In genomic region chr15:67884514-67885225, GRCh38 we compare ENCODE assay signal across 1 cellular context.
A peak's percentile ranks its signal among the peaks of the same experiment; 100 is the strongest.
TF ChIP-seq lines count a peak whose summit lies in the region.

No MANE protein-coding gene starts in this region.

TF ChIP-seq in HEK293, 187 proteins besides CTCF, POLR2A, EP300 and RAD21 (continued from another document and continues in another):
- TF ChIP-seq ZNF518A (tag by site-specific recombination; conservative IDR thresholded peaks at IDR 0.05; ENCODE audit: low read depth) (no peak), ZBTB10 (tag by site-specific recombination; IDR thresholded peaks at IDR 0.05) (peak; percentile 44; the same call in 1 of the 2 replicates), ZNF146 (tag by site-specific recombination; IDR thresholded peaks at IDR 0.05) (no peak), SP3 (tag by site-specific recombination; IDR thresholded peaks at IDR 0.05) (peak; percentile 51), ZNF335 (tag by site-specific recombination; conservative IDR thresholded peaks at IDR 0.05) (peak; percentile 70), KLF8 (tag by site-specific recombination; IDR thresholded peaks at IDR 0.05) (peak; percentile 40; the same call in 1 of the 2 replicates), ZNF837 (tag by site-specific recombination; IDR thresholded peaks at IDR 0.05) (no peak), ZNF76 (tag by site-specific recombination; IDR thresholded peaks at IDR 0.05; ENCODE audit: borderline replicate concordance, low read depth) (peak; percentile 91), ZNF138 (tag by site-specific recombination; IDR thresholded peaks at IDR 0.05; ENCODE audit: borderline replicate concordance) (no peak), ZNF549 (tag by site-specific recombination; IDR thresholded peaks at IDR 0.05) (no peak), ZNF10 (tag by site-specific recombination; IDR thresholded peaks at IDR 0.05) (0 out of 2 replicates have a peak, but pooled peaks have one; percentile 26), ZNF221 (tag by site-specific recombination; IDR thresholded peaks at IDR 0.05; ENCODE audit: borderline replicate concordance) (0 out of 2 replicates have a peak, but pooled peaks have one; percentile 34), ZSCAN5A (tag by site-specific recombination; IDR thresholded peaks at IDR 0.05) (0 out of 2 replicates have a peak, but pooled peaks have one; percentile 47), ZIC2 (tag by site-specific recombination; IDR thresholded peaks at IDR 0.05) (peak; percentile 83), SP7 (tag by site-specific recombination; IDR thresholded peaks at IDR 0.05) (0 out of 2 replicates have a peak, but pooled peaks have one; percentile 57), ZBTB48 (tag by site-specific recombination; IDR thresholded peaks at IDR 0.05) (peak; percentile 56; the same call in 1 of the 2 replicates), ZBTB20 (tag by site-specific recombination; IDR thresholded peaks at IDR 0.05) (peak; percentile 43; the same call in 1 of the 2 replicates), ZBTB8A (tag by site-specific recombination; IDR thresholded peaks at IDR 0.05) (peak; percentile 76), ZNF692 (tag by site-specific recombination; IDR thresholded peaks at IDR 0.05) (peak; percentile 90), EGR2 (tag by site-specific recombination; IDR thresholded peaks at IDR 0.05; ENCODE audit: low read depth) (peak; percentile 90), ZEB2 (tag by site-specific recombination; IDR thresholded peaks at IDR 0.05) (peak; percentile 73), ZNF660 (tag by site-specific recombination; IDR thresholded peaks at IDR 0.05) (peak; percentile 42; the same call in 1 of the 2 replicates), ZFHX2 (tag by site-specific recombination; conservative IDR thresholded peaks at IDR 0.05) (peak; percentile 95), GLI4 (tag by site-specific recombination; IDR thresholded peaks at IDR 0.05) (no peak), GLIS2 (tag by site-specific recombination; IDR thresholded peaks at IDR 0.05) (peak; percentile 69)
- TF ChIP-seq, protein P1, sequence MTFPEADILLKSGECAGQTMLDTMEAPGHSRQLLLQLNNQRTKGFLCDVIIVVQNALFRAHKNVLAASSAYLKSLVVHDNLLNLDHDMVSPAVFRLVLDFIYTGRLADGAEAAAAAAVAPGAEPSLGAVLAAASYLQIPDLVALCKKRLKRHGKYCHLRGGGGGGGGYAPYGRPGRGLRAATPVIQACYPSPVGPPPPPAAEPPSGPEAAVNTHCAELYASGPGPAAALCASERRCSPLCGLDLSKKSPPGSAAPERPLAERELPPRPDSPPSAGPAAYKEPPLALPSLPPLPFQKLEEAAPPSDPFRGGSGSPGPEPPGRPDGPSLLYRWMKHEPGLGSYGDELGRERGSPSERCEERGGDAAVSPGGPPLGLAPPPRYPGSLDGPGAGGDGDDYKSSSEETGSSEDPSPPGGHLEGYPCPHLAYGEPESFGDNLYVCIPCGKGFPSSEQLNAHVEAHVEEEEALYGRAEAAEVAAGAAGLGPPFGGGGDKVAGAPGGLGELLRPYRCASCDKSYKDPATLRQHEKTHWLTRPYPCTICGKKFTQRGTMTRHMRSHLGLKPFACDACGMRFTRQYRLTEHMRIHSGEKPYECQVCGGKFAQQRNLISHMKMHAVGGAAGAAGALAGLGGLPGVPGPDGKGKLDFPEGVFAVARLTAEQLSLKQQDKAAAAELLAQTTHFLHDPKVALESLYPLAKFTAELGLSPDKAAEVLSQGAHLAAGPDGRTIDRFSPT (tag by site-specific recombination; IDR thresholded peaks at IDR 0.05), result peak; percentile 79
- TF ChIP-seq, protein P2, sequence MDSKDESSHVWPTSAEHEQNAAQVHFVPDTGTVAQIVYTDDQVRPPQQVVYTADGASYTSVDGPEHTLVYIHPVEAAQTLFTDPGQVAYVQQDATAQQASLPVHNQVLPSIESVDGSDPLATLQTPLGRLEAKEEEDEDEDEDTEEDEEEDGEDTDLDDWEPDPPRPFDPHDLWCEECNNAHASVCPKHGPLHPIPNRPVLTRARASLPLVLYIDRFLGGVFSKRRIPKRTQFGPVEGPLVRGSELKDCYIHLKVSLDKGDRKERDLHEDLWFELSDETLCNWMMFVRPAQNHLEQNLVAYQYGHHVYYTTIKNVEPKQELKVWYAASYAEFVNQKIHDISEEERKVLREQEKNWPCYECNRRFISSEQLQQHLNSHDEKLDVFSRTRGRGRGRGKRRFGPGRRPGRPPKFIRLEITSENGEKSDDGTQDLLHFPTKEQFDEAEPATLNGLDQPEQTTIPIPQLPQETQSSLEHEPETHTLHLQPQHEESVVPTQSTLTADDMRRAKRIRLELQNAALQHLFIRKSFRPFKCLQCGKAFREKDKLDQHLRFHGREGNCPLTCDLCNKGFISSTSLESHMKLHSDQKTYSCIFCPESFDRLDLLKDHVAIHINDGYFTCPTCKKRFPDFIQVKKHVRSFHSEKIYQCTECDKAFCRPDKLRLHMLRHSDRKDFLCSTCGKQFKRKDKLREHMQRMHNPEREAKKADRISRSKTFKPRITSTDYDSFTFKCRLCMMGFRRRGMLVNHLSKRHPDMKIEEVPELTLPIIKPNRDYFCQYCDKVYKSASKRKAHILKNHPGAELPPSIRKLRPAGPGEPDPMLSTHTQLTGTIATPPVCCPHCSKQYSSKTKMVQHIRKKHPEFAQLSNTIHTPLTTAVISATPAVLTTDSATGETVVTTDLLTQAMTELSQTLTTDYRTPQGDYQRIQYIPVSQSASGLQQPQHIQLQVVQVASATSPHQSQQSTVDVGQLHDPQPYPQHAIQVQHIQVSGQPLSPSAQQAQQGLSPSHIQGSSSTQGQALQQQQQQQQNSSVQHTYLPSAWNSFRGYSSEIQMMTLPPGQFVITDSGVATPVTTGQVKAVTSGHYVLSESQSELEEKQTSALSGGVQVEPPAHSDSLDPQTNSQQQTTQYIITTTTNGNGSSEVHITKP (tag by site-specific recombination; IDR thresholded peaks at IDR 0.05), result peak; percentile 16; the same call in 1 of the 2 replicates
- TF ChIP-seq, protein P3, sequence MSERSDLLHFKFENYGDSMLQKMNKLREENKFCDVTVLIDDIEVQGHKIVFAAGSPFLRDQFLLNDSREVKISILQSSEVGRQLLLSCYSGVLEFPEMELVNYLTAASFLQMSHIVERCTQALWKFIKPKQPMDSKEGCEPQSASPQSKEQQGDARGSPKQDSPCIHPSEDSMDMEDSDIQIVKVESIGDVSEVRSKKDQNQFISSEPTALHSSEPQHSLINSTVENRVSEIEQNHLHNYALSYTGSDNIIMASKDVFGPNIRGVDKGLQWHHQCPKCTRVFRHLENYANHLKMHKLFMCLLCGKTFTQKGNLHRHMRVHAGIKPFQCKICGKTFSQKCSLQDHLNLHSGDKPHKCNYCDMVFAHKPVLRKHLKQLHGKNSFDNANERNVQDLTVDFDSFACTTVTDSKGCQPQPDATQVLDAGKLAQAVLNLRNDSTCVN (tag by site-specific recombination; optimal IDR thresholded peaks at IDR 0.05), result peak; percentile 72
- TF ChIP-seq, protein P4, sequence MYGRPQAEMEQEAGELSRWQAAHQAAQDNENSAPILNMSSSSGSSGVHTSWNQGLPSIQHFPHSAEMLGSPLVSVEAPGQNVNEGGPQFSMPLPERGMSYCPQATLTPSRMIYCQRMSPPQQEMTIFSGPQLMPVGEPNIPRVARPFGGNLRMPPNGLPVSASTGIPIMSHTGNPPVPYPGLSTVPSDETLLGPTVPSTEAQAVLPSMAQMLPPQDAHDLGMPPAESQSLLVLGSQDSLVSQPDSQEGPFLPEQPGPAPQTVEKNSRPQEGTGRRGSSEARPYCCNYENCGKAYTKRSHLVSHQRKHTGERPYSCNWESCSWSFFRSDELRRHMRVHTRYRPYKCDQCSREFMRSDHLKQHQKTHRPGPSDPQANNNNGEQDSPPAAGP (tag by site-specific recombination; IDR thresholded peaks at IDR 0.05), result peak; percentile 86
- TF ChIP-seq, protein P5, sequence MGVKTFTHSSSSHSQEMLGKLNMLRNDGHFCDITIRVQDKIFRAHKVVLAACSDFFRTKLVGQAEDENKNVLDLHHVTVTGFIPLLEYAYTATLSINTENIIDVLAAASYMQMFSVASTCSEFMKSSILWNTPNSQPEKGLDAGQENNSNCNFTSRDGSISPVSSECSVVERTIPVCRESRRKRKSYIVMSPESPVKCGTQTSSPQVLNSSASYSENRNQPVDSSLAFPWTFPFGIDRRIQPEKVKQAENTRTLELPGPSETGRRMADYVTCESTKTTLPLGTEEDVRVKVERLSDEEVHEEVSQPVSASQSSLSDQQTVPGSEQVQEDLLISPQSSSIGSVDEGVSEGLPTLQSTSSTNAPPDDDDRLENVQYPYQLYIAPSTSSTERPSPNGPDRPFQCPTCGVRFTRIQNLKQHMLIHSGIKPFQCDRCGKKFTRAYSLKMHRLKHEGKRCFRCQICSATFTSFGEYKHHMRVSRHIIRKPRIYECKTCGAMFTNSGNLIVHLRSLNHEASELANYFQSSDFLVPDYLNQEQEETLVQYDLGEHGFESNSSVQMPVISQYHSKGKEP (tag by site-specific recombination; IDR thresholded peaks at IDR 0.05), result peak; percentile 45; the same call in 1 of the 2 replicates
- TF ChIP-seq, protein P6, sequence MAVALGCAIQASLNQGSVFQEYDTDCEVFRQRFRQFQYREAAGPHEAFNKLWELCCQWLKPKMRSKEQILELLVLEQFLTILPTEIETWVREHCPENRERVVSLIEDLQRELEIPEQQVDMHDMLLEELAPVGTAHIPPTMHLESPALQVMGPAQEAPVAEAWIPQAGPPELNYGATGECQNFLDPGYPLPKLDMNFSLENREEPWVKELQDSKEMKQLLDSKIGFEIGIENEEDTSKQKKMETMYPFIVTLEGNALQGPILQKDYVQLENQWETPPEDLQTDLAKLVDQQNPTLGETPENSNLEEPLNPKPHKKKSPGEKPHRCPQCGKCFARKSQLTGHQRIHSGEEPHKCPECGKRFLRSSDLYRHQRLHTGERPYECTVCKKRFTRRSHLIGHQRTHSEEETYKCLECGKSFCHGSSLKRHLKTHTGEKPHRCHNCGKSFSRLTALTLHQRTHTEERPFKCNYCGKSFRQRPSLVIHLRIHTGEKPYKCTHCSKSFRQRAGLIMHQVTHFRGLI (tag by site-specific recombination; IDR thresholded peaks at IDR 0.05), result peak; percentile 49; the same call in 1 of the 2 replicates
